ENCODE assay signal across 37 cellular contexts in genomic region chr19:28042516-28042915, GRCh38.
"Had no signal": no experiment of that assay in that cellular context is flagged by ENCODE, and none has a peak within 500 bp of the region (broad histone marks: within the 10 kb centered on the region; RNA-seq: fewer than 3 reads in every experiment).

No MANE protein-coding gene starts in this region.

- H3K27me3 ChIP-seq: body of pancreas, brain microvascular endothelial cell, breast epithelium had no signal

- H3K4me1 ChIP-seq: body of pancreas, breast epithelium had no signal

- H3K27ac Mint-ChIP-seq: activated B cell treated with CpG ODN at 0.5 μM for 24 hours; activated CD4-positive, alpha-beta memory T cell treated with anti-CD3 and anti-CD28 coated beads, Interleukin-2, amount 10 ng/mL, durations not matched to agents 7 days and 5 days; activated CD4-positive, alpha-beta T cell treated with anti-CD3 and anti-CD28 coated beads for 36 hours; activated CD4-positive, alpha-beta T cell treated with anti-CD3 and anti-CD28 coated beads, Interleukin-2, amount 10 ng/mL, durations not matched to agents 7 days and 5 days; activated CD8-positive, alpha-beta memory T cell treated with anti-CD3 and anti-CD28 coated beads, Interleukin-2, amount 10 ng/mL, durations not matched to agents 7 days and 5 days; activated CD8-positive, alpha-beta T cell treated with anti-CD3 and anti-CD28 coated beads, Interleukin-2, amount 10 ng/mL, durations not matched to agents 7 days and 5 days; activated naive CD4-positive, alpha-beta T cell treated with anti-CD3 and anti-CD28 coated beads, Interleukin-2, amount 10 ng/mL, durations not matched to agents 7 days and 5 days; activated naive CD4-positive, alpha-beta T cell treated with anti-CD3 and anti-CD28 coated beads, Interleukin-2, amount 50 U/mL, for 24 hours; activated naive CD8-positive, alpha-beta T cell; activated naive CD8-positive, alpha-beta T cell treated with anti-CD3 and anti-CD28 coated beads, Interleukin-2, amount 10 ng/mL, durations not matched to agents 7 days and 5 days; activated naive CD8-positive, alpha-beta T cell treated with anti-CD3 and anti-CD28 coated beads, Interleukin-2, amount 50 U/mL, for 24 hours; activated T-cell treated with anti-CD3 and anti-CD28 coated beads, Interleukin-2, amount 50 U/mL, for 24 hours; activated T-helper 2 cell treated with anti-CD3 and anti-CD28 coated beads, Interferon-gamma antibody, Interleukin-2, Interleukin-4, amounts not matched to agents 10 μg/mL and 5 μg/mL and 100 μg/mL, durations not matched to agents 14 hours and 24 hours and 36 hours; T-helper 1 cell treated with Interleukin-12 subunit alpha and Interleukin-12 subunit beta and Interleukin-4 antibody, amounts not matched to agents 30 μg/mL and 1 μg/mL, for 36 hours; T-helper 2 cell treated with Interferon-gamma antibody and Interleukin-4, amounts not matched to agents 5 μg/mL and 100 μg/mL, for 36 hours had no signal

- ATAC-seq: activated CD4-positive, alpha-beta T cell treated with anti-CD3 and anti-CD28 coated beads for 36 hours; activated CD8-positive, alpha-beta memory T cell treated with anti-CD3 and anti-CD28 coated beads, Interleukin-2, amount 10 ng/mL, durations not matched to agents 7 days and 5 days; activated CD8-positive, alpha-beta T cell treated with anti-CD3 and anti-CD28 coated beads, Interleukin-2, amount 10 ng/mL, durations not matched to agents 7 days and 5 days; activated naive CD8-positive, alpha-beta T cell treated with anti-CD3 and anti-CD28 coated beads, Interleukin-2, amount 50 U/mL, for 24 hours; body of pancreas had no signal

- H3K9me3 ChIP-seq: body of pancreas, breast epithelium had no signal

- H3K36me3 Mint-ChIP-seq: activated CD8-positive, alpha-beta memory T cell treated with anti-CD3 and anti-CD28 coated beads, Interleukin-2, amount 10 ng/mL, durations not matched to agents 7 days and 5 days; activated naive CD4-positive, alpha-beta T cell treated with anti-CD3 and anti-CD28 coated beads, Interleukin-2, amount 10 ng/mL, durations not matched to agents 7 days and 5 days; activated naive CD4-positive, alpha-beta T cell treated with anti-CD3 and anti-CD28 coated beads, Interleukin-2, amount 50 U/mL, for 24 hours; activated naive CD8-positive, alpha-beta T cell; activated naive CD8-positive, alpha-beta T cell treated with anti-CD3 and anti-CD28 coated beads, Interleukin-2, amount 10 ng/mL, durations not matched to agents 7 days and 5 days had no signal

- H3K4me3 Mint-ChIP-seq: activated B cell treated with CpG ODN at 0.5 μM for 24 hours; activated CD4-positive, alpha-beta memory T cell treated with anti-CD3 and anti-CD28 coated beads, Interleukin-2, amount 10 ng/mL, durations not matched to agents 7 days and 5 days; activated CD4-positive, alpha-beta T cell treated with anti-CD3 and anti-CD28 coated beads for 36 hours; activated CD4-positive, alpha-beta T cell treated with anti-CD3 and anti-CD28 coated beads, Interleukin-2, amount 10 ng/mL, durations not matched to agents 7 days and 5 days; activated CD8-positive, alpha-beta memory T cell treated with anti-CD3 and anti-CD28 coated beads, Interleukin-2, amount 10 ng/mL, durations not matched to agents 7 days and 5 days; activated CD8-positive, alpha-beta T cell treated with anti-CD3 and anti-CD28 coated beads, Interleukin-2, amount 10 ng/mL, durations not matched to agents 7 days and 5 days; activated naive CD4-positive, alpha-beta T cell treated with anti-CD3 and anti-CD28 coated beads, Interleukin-2, amount 10 ng/mL, durations not matched to agents 7 days and 5 days; activated naive CD4-positive, alpha-beta T cell treated with anti-CD3 and anti-CD28 coated beads, Interleukin-2, amount 50 U/mL, for 24 hours; activated naive CD8-positive, alpha-beta T cell; activated naive CD8-positive, alpha-beta T cell treated with anti-CD3 and anti-CD28 coated beads, Interleukin-2, amount 10 ng/mL, durations not matched to agents 7 days and 5 days; activated naive CD8-positive, alpha-beta T cell treated with anti-CD3 and anti-CD28 coated beads, Interleukin-2, amount 50 U/mL, for 24 hours; activated T-cell treated with anti-CD3 and anti-CD28 coated beads, Interleukin-2, amount 50 U/mL, for 24 hours; T-helper 1 cell treated with Interleukin-12 subunit alpha and Interleukin-12 subunit beta and Interleukin-4 antibody, amounts not matched to agents 30 μg/mL and 1 μg/mL, for 36 hours; T-helper 2 cell treated with Interferon-gamma antibody and Interleukin-4, amounts not matched to agents 5 μg/mL and 100 μg/mL, for 36 hours had no signal

- H3K9me3 Mint-ChIP-seq: activated naive CD4-positive, alpha-beta T cell treated with anti-CD3 and anti-CD28 coated beads, Interleukin-2, amount 50 U/mL, for 24 hours; activated naive CD8-positive, alpha-beta T cell treated with anti-CD3 and anti-CD28 coated beads, Interleukin-2, amount 50 U/mL, for 24 hours had no signal

- DNase-seq: activated B cell treated with CpG ODN at 0.5 μM for 24 hours; activated CD4-positive, alpha-beta memory T cell treated with anti-CD3 and anti-CD28 coated beads, Interleukin-2, amount 10 ng/mL, durations not matched to agents 7 days and 5 days; activated CD4-positive, alpha-beta T cell treated with anti-CD3 and anti-CD28 coated beads for 1 hour; activated CD4-positive, alpha-beta T cell treated with anti-CD3 and anti-CD28 coated beads for 36 hours; activated CD4-positive, alpha-beta T cell treated with anti-CD3 and anti-CD28 coated beads for 48 hours; activated CD4-positive, alpha-beta T cell treated with anti-CD3 and anti-CD28 coated beads, Interleukin-2, amount 10 ng/mL, durations not matched to agents 7 days and 5 days; activated CD4-positive, alpha-beta T cell treated with anti-CD3 and anti-CD28 coated beads, Interleukin-2, amount 50 U/mL, for 48 hours; activated CD8-positive, alpha-beta memory T cell treated with anti-CD3 and anti-CD28 coated beads for 24 hours; activated CD8-positive, alpha-beta memory T cell treated with anti-CD3 and anti-CD28 coated beads, Interleukin-2, amount 10 ng/mL, durations not matched to agents 7 days and 5 days; activated CD8-positive, alpha-beta memory T cell treated with anti-CD3 and anti-CD28 coated beads, Interleukin-2, amount 50 U/mL, for 48 hours; activated CD8-positive, alpha-beta T cell treated with anti-CD3 and anti-CD28 coated beads, Interleukin-2, amount 10 ng/mL, durations not matched to agents 7 days and 5 days; activated effector memory CD4-positive, alpha-beta T cell treated with Interleukin-2 at 50 U/mL for 16 hours; activated gamma-delta T cell; activated naive CD4-positive, alpha-beta T cell treated with anti-CD3 and anti-CD28 coated beads, Interleukin-2, amount 10 ng/mL, durations not matched to agents 7 days and 5 days; activated naive CD4-positive, alpha-beta T cell treated with Interleukin-2 at 50 U/mL for 16 hours; activated naive CD8-positive, alpha-beta T cell treated with anti-CD3 and anti-CD28 coated beads, Interleukin-2, amount 10 ng/mL, durations not matched to agents 7 days and 5 days; activated naive CD8-positive, alpha-beta T cell treated with anti-CD3 and anti-CD28 coated beads, Interleukin-2, amount 50 U/mL, for 24 hours; activated T-cell treated with anti-CD3 and anti-CD28 coated beads, Interleukin-2, amount 50 U/mL, for 24 hours; activated T-cell treated with anti-CD3 and anti-CD28 coated beads, Interleukin-2, amount 50 U/mL, for 48 hours; amygdala; anterior cingulate cortex; body of pancreas; brain microvascular endothelial cell; central memory CD4-positive, alpha-beta T cell; SW 1271; T-helper 1 cell; T-helper 2 cell; T-helper 9 cell had no signal

- H3K36me3 ChIP-seq: brain microvascular endothelial cell, breast epithelium had no signal

- FAIRE-seq: astrocyte, TTC549 had no signal

- H3K27me3 Mint-ChIP-seq: activated B cell treated with CpG ODN at 0.5 μM for 24 hours; activated CD4-positive, alpha-beta memory T cell treated with anti-CD3 and anti-CD28 coated beads, Interleukin-2, amount 10 ng/mL, durations not matched to agents 7 days and 5 days; activated CD4-positive, alpha-beta T cell treated with anti-CD3 and anti-CD28 coated beads for 36 hours; activated CD4-positive, alpha-beta T cell treated with anti-CD3 and anti-CD28 coated beads, Interleukin-2, amount 10 ng/mL, durations not matched to agents 7 days and 5 days; activated CD8-positive, alpha-beta memory T cell treated with anti-CD3 and anti-CD28 coated beads, Interleukin-2, amount 10 ng/mL, durations not matched to agents 7 days and 5 days; activated naive CD4-positive, alpha-beta T cell treated with anti-CD3 and anti-CD28 coated beads, Interleukin-2, amount 10 ng/mL, durations not matched to agents 7 days and 5 days; activated naive CD4-positive, alpha-beta T cell treated with anti-CD3 and anti-CD28 coated beads, Interleukin-2, amount 50 U/mL, for 24 hours; activated naive CD8-positive, alpha-beta T cell; activated naive CD8-positive, alpha-beta T cell treated with anti-CD3 and anti-CD28 coated beads, Interleukin-2, amount 10 ng/mL, durations not matched to agents 7 days and 5 days; activated naive CD8-positive, alpha-beta T cell treated with anti-CD3 and anti-CD28 coated beads, Interleukin-2, amount 50 U/mL, for 24 hours; activated T-cell treated with anti-CD3 and anti-CD28 coated beads, Interleukin-2, amount 50 U/mL, for 24 hours had no signal

- H3K27ac ChIP-seq: body of pancreas, brain microvascular endothelial cell, breast epithelium, VCaP had no signal

- H3K4me3 ChIP-seq: body of pancreas, breast epithelium had no signal

- H3K4me1 Mint-ChIP-seq: activated B cell treated with CpG ODN at 0.5 μM for 24 hours; activated CD4-positive, alpha-beta memory T cell treated with anti-CD3 and anti-CD28 coated beads, Interleukin-2, amount 10 ng/mL, durations not matched to agents 7 days and 5 days; activated CD4-positive, alpha-beta T cell treated with anti-CD3 and anti-CD28 coated beads for 36 hours; activated CD4-positive, alpha-beta T cell treated with anti-CD3 and anti-CD28 coated beads, Interleukin-2, amount 10 ng/mL, durations not matched to agents 7 days and 5 days; activated CD8-positive, alpha-beta memory T cell treated with anti-CD3 and anti-CD28 coated beads, Interleukin-2, amount 10 ng/mL, durations not matched to agents 7 days and 5 days; activated naive CD4-positive, alpha-beta T cell treated with anti-CD3 and anti-CD28 coated beads, Interleukin-2, amount 10 ng/mL, durations not matched to agents 7 days and 5 days; activated naive CD4-positive, alpha-beta T cell treated with anti-CD3 and anti-CD28 coated beads, Interleukin-2, amount 50 U/mL, for 24 hours; activated naive CD8-positive, alpha-beta T cell treated with anti-CD3 and anti-CD28 coated beads, Interleukin-2, amount 10 ng/mL, durations not matched to agents 7 days and 5 days; activated naive CD8-positive, alpha-beta T cell treated with anti-CD3 and anti-CD28 coated beads, Interleukin-2, amount 50 U/mL, for 24 hours had no signal
